Comparison of ENCODE assay signal across 11 cellular contexts in the genomic region with DNA sequence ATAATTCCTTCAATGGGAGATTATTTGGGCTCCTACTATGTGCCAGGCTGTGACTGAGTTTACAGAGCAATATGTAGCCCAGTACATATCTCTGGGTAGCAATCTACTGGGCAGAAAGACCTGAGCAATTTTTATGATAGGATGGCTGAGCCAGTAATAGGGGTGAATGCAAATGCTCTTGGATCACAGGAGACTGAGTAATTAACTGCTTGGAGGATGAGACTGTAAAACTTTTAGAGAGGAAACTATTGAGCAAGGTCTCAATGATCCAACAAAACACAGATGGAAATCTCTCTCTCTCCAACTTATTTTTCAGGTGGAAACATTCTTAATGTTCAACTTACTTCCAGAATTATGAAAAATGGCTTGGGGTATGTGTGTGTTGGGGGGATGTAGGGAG.
"Had no signal": no experiment of that assay in that cellular context is flagged by ENCODE, and none has a peak within 500 bp of the region (broad histone marks: within the 10 kb centered on the region; RNA-seq: fewer than 3 reads in every experiment).

No MANE protein-coding gene starts in this region.

- ATAC-seq: natural killer cell treated with Interleukin-12 subunit alpha and Interleukin-12 subunit beta and Interleukin-15 and Interleukin-18, amount 100 ng/mL, for 72 hours had no signal

- DNase-seq: activated CD4-positive, alpha-beta T cell treated with anti-CD3 and anti-CD28 coated beads, Interleukin-2, amount 50 U/mL, for 48 hours; activated naive CD4-positive, alpha-beta T cell; activated naive CD8-positive, alpha-beta T cell treated with anti-CD3 and anti-CD28 coated beads for 36 hours; activated T-cell treated with anti-CD3 and anti-CD28 coated beads for 4 hours; cortex of kidney; foreskin fibroblast; stimulated activated CD4-positive, alpha-beta T cell treated with anti-CD3 and anti-CD28 coated beads, Interleukin-2, amount 100 ng/mL, for 24 hours; stimulated activated naive CD4-positive, alpha-beta T cell treated with Interleukin-2 at 50 U/mL for 16 hours; substantia nigra; trophoblast cell had no signal
